ENCODE assay signal across 11 cellular contexts in the genomic region with DNA sequence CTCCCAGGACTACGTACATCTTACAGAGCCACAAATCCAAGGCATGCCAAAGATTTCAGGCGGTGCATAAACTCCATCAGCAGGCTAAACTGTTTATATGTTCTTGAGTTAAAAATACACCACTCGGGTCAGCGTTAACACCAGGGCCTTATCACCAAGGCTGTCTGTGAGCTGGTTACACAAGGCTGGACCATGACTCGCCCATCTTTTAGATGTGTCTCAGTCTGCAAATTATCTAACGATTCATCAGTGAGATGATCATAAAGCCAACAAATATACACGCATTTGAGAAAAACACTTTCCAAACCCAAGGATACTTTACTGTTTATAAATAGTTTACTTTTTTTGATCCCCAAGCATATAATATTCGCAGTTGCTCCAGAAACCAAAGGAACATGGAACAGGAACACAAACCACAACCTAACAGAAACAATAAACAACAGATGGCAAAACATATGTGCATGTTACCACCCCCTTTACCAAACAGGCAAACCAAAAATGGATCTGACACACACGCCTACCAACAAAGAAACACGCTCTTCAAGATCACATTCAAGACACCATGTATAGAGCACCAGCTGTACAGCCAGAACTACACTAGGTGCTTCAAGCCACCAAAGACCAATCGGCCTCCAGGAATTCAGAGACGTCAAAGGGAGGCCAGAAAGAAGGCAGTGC. TPM values are rescaled to one million over a fixed set of nuclear protein-coding genes. Genes with fewer than 3 reads are reported as not detected.
A peak's percentile ranks its signal among the peaks of the same experiment; 100 is the strongest.
DNase-seq lines count a peak whose midpoint lies in the region; ATAC-seq, FAIRE-seq and TF ChIP-seq lines count a peak whose summit lies in the region.
"Had no signal": no experiment of that assay in that cellular context is flagged by ENCODE, and none has a peak within 500 bp of the region (broad histone marks: within the 10 kb centered on the region; RNA-seq: fewer than 3 reads in every experiment).

No MANE protein-coding gene starts in this region.

- no peaks in the 10 kb centered on the region; the same call in none of the 2 replicates for H3K27me3 ChIP-seq in BE2C

- no peaks in the 10 kb centered on the region for H3K4me1 ChIP-seq in BE2C

- H3K4me3 ChIP-seq in BE2C (ENCODE audit: low read depth, low read length), result no peak overlapping the region

- H3K27ac Mint-ChIP-seq in nephron, result peak overlapping the region in 2 of 3 experiments; percentile 51 to 66

- H3K4me1 Mint-ChIP-seq in nephron, result peaks cover 76% of the 10 kb centered on the region
- peaks cover 69% of the 10 kb centered on the region for H3K4me1 Mint-ChIP-seq in activated T-cell treated with anti-CD3 and anti-CD28 coated beads, Interleukin-2, amount 50 U/mL, for 4 hours (ENCODE audit: low read depth)

- FAIRE-seq in endometrium (lab: Jason Lieb, UNC), result peak; percentile 21

- no peaks in the 10 kb centered on the region for H3K9me3 ChIP-seq in BE2C

- no peak for TF ChIP-seq CTCF in nephron (IDR thresholded peaks at IDR 0.05; ENCODE audit: unreplicated experiment in 3 of 3)
- no peak for TF ChIP-seq CTCF in BE2C (IDR thresholded peaks at IDR 0.05; ENCODE audit: low read depth, low read length)

- DNase-seq in Ammon's horn (ENCODE audit: low spot score) (peak; percentile 64), NCI-H1694 (lab: John Stamatoyannopoulos, UW) (peak; percentile 47), putamen (ENCODE audit: low spot score) (no peak), BE2C (no peak)
- no peak for DNase-seq in activated T-cell treated with anti-CD3 and anti-CD28 coated beads, Interleukin-2, amount 50 U/mL, for 4 hours
- DNase-seq in stimulated activated CD4-positive, alpha-beta T cell treated with anti-CD3 and anti-CD28 coated beads, Interleukin-12 subunit alpha, Interleukin-12 subunit beta, amount 100 ng/mL, for 4 hours, result no peak
- DNase-seq: activated gamma-delta T cell treated with Interleukin-2 at 50 U/mL for 16 hours; CD8-positive, alpha-beta memory T cell; NCI-H1105 had no signal

- H3K27me3 Mint-ChIP-seq in nephron (ENCODE audit: low read depth), result peaks cover 3% of the 10 kb centered on the region
- no peaks in the 10 kb centered on the region for H3K27me3 Mint-ChIP-seq in activated T-cell treated with anti-CD3 and anti-CD28 coated beads, Interleukin-2, amount 50 U/mL, for 4 hours (ENCODE audit: low read depth)
- H3K27me3 Mint-ChIP-seq: CD8-positive, alpha-beta memory T cell had no signal

- no peaks in the 10 kb centered on the region for H3K9me3 Mint-ChIP-seq in nephron
- H3K9me3 Mint-ChIP-seq in activated T-cell treated with anti-CD3 and anti-CD28 coated beads, Interleukin-2, amount 50 U/mL, for 4 hours, result no peaks in the 10 kb centered on the region
- H3K9me3 Mint-ChIP-seq: CD8-positive, alpha-beta memory T cell had no signal

- peak overlapping the region in 1 of 3 experiments; percentile 28 for H3K4me3 Mint-ChIP-seq in nephron
- no peak overlapping the region for H3K4me3 Mint-ChIP-seq in activated T-cell treated with anti-CD3 and anti-CD28 coated beads, Interleukin-2, amount 50 U/mL, for 4 hours

- H3K36me3 ChIP-seq in BE2C, result no peaks in the 10 kb centered on the region

- no peak for ATAC-seq in activated T-cell treated with anti-CD3 and anti-CD28 coated beads, Interleukin-2, amount 50 U/mL, for 4 hours

- no peaks in the 10 kb centered on the region for H3K36me3 Mint-ChIP-seq in nephron (ENCODE audit: low read depth)
- H3K36me3 Mint-ChIP-seq in activated T-cell treated with anti-CD3 and anti-CD28 coated beads, Interleukin-2, amount 50 U/mL, for 4 hours (ENCODE audit: insufficient read depth), result peaks cover 2% of the 10 kb centered on the region

RNA-seq across cellular contexts. Expression of a gene that starts 15.4 kb away (rescaled TPM):
- total RNA-seq in activated T-cell treated with anti-CD3 and anti-CD28 coated beads, Interleukin-2, amount 50 U/mL, for 4 hours, result 10 to 100 TPM; 42.0 to 63.0 (median 43.9) TPM
- polyA plus RNA-seq in BE2C (2012; ENCODE audit: insufficient read depth, insufficient read length, low read depth), result 2.2 TPM

Comparison
In these comparisons a context has a peak if more than half of its experiments do, and no peak if none do; other contexts are left out.
1. DNase-seq: peak in Ammon's horn (single experiment) and NCI-H1694 (single experiment); none in putamen (single experiment), activated T-cell treated with anti-CD3 and anti-CD28 coated beads, Interleukin-2, amount 50 U/mL, for 4 hours (single experiment), stimulated activated CD4-positive, alpha-beta T cell treated with anti-CD3 and anti-CD28 coated beads, Interleukin-12 subunit alpha, Interleukin-12 subunit beta, amount 100 ng/mL, for 4 hours (single experiment) and BE2C (single experiment).